In genomic region chr9:94860678-94861588, GRCh38 we compare ENCODE assay signal across 8 cellular contexts.
DNase-seq lines count a peak whose midpoint lies in the region; ATAC-seq and TF ChIP-seq lines count a peak whose summit lies in the region.
"Had no signal": no experiment of that assay in that cellular context is flagged by ENCODE, and none has a peak within 500 bp of the region (broad histone marks: within the 10 kb centered on the region; RNA-seq: fewer than 3 reads in every experiment).

No MANE protein-coding gene starts in this region.

- TF ChIP-seq CTCF in suprapubic skin (IDR thresholded peaks at IDR 0.05), result no peak
- TF ChIP-seq CTCF in tibial nerve (IDR thresholded peaks at IDR 0.05), result no peak

- H3K27me3 ChIP-seq in suprapubic skin (no peaks in the 10 kb centered on the region), tibial nerve (no peaks in the 10 kb centered on the region)

- H3K27ac ChIP-seq in suprapubic skin (peak overlapping the region; percentile 57), tibial nerve (peak overlapping the region in 2 of 4 donors; percentile 38 to 47)

- H3K4me3 ChIP-seq in suprapubic skin (no peak overlapping the region), tibial nerve (no peak overlapping the region)

- peaks cover 3% of the 10 kb centered on the region for H3K9me3 Mint-ChIP-seq in memory B cell
- H3K9me3 Mint-ChIP-seq: dendritic cell treated with granulocyte-macrophage colony-stimulating factor and Interleukin-4, amounts not matched to agents 40 ng/mL and 50 ng/mL, for 4 days had no signal

- H3K9me3 ChIP-seq in suprapubic skin, result no peaks in the 10 kb centered on the region
- peaks cover 0 to 4% (median 0%) of the 10 kb centered on the region in 4 donors for H3K9me3 ChIP-seq in tibial nerve

- DNase-seq in NOMO-1 treated with dmso at 0.1 percent for 144 hours (lab: John Stamatoyannopoulos, UW; ENCODE audit: unreplicated experiment) (peak; percentile 85), memory B cell (ENCODE audit: low spot score in 2 of 2) (peak; percentile 63 to 79), suprapubic skin (ENCODE audit: low spot score in 2 of 2) (no peak), tibial nerve (ENCODE audit: low spot score in 2 of 2) (no peak)
- DNase-seq in activated T-cell treated with anti-CD3 and anti-CD28 coated beads, Interleukin-2, amount 50 U/mL, for 1 hour, result peak; percentile 60

- peaks cover 36% of the 10 kb centered on the region for H3K4me1 Mint-ChIP-seq in memory B cell

- peaks cover 14% of the 10 kb centered on the region for H3K36me3 Mint-ChIP-seq in memory B cell

- H3K27me3 Mint-ChIP-seq in memory B cell, result no peaks in the 10 kb centered on the region

- WGBS in suprapubic skin, result 73% methylated on average over 10 of the region's 10 CpGs
- 78 to 86% methylated on average over 10 of the region's 10 CpGs for WGBS in tibial nerve, 2 donors

- TF ChIP-seq POLR2A in suprapubic skin (IDR thresholded peaks at IDR 0.05) (no peak), tibial nerve (IDR thresholded peaks at IDR 0.05) (no peak)

- H3K4me3 Mint-ChIP-seq in memory B cell, result peak overlapping the region; percentile 51
- H3K4me3 Mint-ChIP-seq: dendritic cell treated with granulocyte-macrophage colony-stimulating factor and Interleukin-4, amounts not matched to agents 40 ng/mL and 50 ng/mL, for 4 days had no signal

- H3K36me3 ChIP-seq in suprapubic skin (no peaks in the 10 kb centered on the region), tibial nerve (peaks cover 0 to 8% (median 0%) of the 10 kb centered on the region in 3 donors)

- ATAC-seq in GM18858 (IDR thresholded peaks at IDR 0.05; ENCODE audit: unreplicated experiment) (peak; percentile 86), HG02973 (IDR thresholded peaks at IDR 0.05; ENCODE audit: unreplicated experiment) (peak; percentile 88), memory B cell (ENCODE audit: low read depth) (peak; percentile 91)

- no peak for TF ChIP-seq EP300 in suprapubic skin (IDR thresholded peaks at IDR 0.05)
- no peak for TF ChIP-seq EP300 in tibial nerve (IDR thresholded peaks at IDR 0.05)

- peaks cover 41% of the 10 kb centered on the region for H3K4me1 ChIP-seq in suprapubic skin
- H3K4me1 ChIP-seq in tibial nerve, result peaks cover 0 to 35% (median 19%) of the 10 kb centered on the region in 4 donors

- H3K27ac Mint-ChIP-seq in memory B cell, result peak overlapping the region; percentile 93
- H3K27ac Mint-ChIP-seq: dendritic cell treated with granulocyte-macrophage colony-stimulating factor and Interleukin-4, amounts not matched to agents 40 ng/mL and 50 ng/mL, for 4 days had no signal

Comparison
In these comparisons a context has a peak if more than half of its experiments do, and no peak if none do; other contexts are left out.
1. DNase-seq: peak in NOMO-1 treated with dmso at 0.1 percent for 144 hours (single experiment), activated T-cell treated with anti-CD3 and anti-CD28 coated beads, Interleukin-2, amount 50 U/mL, for 1 hour (single experiment) and memory B cell (2 of 2); none in suprapubic skin (0 of 2) and tibial nerve (0 of 2).
2. Peak in every context shown above with its lines, with median percentiles within 50 percentile points of each other: ATAC-seq.